In the genomic region with DNA sequence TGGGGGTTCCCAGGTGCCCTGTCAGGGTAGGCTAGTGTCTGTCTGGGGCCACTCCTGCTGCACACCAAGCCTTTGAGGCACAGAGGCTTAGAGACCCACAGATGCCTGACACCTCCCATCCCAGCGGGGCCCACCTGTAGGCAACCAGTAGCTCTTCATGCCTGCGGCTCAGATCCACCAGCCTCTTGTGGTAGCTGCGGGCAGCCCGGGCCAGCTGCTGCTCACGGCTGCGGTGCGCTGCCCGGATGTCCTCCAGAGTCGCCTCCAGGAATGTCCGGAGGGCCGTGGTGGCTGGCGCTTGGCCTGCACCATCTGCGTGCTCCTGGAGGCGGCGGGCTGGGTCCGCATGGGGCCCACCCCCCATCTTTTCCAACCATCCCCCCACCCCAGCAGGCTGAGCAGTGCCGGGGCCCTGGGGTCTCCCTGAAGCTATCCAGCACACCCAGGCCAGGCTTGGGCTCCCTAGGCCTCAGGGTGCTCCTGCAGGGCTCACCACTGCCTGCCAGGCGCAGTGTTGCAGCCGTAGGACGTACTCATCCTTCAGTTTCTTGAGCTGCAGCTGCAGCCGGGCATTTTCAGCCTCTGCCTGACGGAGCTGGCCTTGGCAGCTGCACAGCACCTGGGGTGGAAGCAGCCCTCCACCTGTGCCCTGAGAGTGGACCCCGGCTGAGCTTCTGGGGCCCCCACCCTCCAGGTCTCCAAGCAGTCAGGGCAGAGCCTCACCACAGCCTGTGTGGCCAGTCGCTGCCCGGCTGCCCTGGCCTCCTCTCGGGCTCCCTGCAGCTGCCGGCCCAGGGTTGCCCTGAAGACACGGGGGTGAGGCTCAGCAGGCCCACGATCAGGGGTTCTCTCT, we compare ENCODE assay signal across 2 cellular contexts.
A peak's percentile ranks its signal among the peaks of the same experiment; 100 is the strongest.
TF ChIP-seq lines count a peak whose summit lies in the region.

No MANE protein-coding gene starts in this region.

TF ChIP-seq in HEK293, 187 proteins besides CTCF, POLR2A, EP300 and RAD21 (continued from another document):
- TF ChIP-seq SCRT2 (tag by site-specific recombination; IDR thresholded peaks at IDR 0.05) (peak; percentile 94), FEZF1 (tag by site-specific recombination; IDR thresholded peaks at IDR 0.05) (no peak), ZNF10 (tag by site-specific recombination; IDR thresholded peaks at IDR 0.05) (no peak), ZFP69B (tag by site-specific recombination; IDR thresholded peaks at IDR 0.05) (peak; percentile 95), ZNF776 (tag by site-specific recombination; IDR thresholded peaks at IDR 0.05; ENCODE audit: borderline replicate concordance) (no peak), ZBTB44 (tag by site-specific recombination; IDR thresholded peaks at IDR 0.05) (0 out of 2 replicates have a peak, but pooled peaks have one; percentile 17), GFI1B (tag by site-specific recombination; IDR thresholded peaks at IDR 0.05) (no peak), ZIC2 (tag by site-specific recombination; IDR thresholded peaks at IDR 0.05) (peak; percentile 65), ZNF585B (tag by site-specific recombination; IDR thresholded peaks at IDR 0.05) (no peak), ZNF600 (tag by site-specific recombination; IDR thresholded peaks at IDR 0.05) (0 out of 2 replicates have a peak, but pooled peaks have one; percentile 29), SCRT1 (tag by site-specific recombination; IDR thresholded peaks at IDR 0.05; ENCODE audit: borderline replicate concordance) (peak; percentile 67; the same call in 1 of the 2 replicates), ZNF692 (tag by site-specific recombination; IDR thresholded peaks at IDR 0.05) (peak; percentile 98), ZBTB8A (tag by site-specific recombination; IDR thresholded peaks at IDR 0.05) (peak; percentile 25), ZNF148 (tag by site-specific recombination; IDR thresholded peaks at IDR 0.05; ENCODE audit: borderline replicate concordance) (no peak), KLF10 (tag by site-specific recombination; IDR thresholded peaks at IDR 0.05) (no peak)
- TF ChIP-seq, protein P1, sequence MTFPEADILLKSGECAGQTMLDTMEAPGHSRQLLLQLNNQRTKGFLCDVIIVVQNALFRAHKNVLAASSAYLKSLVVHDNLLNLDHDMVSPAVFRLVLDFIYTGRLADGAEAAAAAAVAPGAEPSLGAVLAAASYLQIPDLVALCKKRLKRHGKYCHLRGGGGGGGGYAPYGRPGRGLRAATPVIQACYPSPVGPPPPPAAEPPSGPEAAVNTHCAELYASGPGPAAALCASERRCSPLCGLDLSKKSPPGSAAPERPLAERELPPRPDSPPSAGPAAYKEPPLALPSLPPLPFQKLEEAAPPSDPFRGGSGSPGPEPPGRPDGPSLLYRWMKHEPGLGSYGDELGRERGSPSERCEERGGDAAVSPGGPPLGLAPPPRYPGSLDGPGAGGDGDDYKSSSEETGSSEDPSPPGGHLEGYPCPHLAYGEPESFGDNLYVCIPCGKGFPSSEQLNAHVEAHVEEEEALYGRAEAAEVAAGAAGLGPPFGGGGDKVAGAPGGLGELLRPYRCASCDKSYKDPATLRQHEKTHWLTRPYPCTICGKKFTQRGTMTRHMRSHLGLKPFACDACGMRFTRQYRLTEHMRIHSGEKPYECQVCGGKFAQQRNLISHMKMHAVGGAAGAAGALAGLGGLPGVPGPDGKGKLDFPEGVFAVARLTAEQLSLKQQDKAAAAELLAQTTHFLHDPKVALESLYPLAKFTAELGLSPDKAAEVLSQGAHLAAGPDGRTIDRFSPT (tag by site-specific recombination; IDR thresholded peaks at IDR 0.05), result peak; percentile 38; the same call in 1 of the 2 replicates

TF ChIP-seq in GM23338, 12 proteins besides CTCF, POLR2A, EP300 and RAD21 (continued from another document):
- TF ChIP-seq EZH2 (IDR thresholded peaks at IDR 0.05; ENCODE audit: low read depth, unreplicated experiment) (no peak), POLR2AphosphoS5 (IDR thresholded peaks at IDR 0.05; ENCODE audit: low read depth) (no peak), ZNF331 (CRISPR knock-in tag; IDR thresholded peaks at IDR 0.05; ENCODE audit: low read depth) (no peak), JUNB (IDR thresholded peaks at IDR 0.05; ENCODE audit: unreplicated experiment) (no peak), NANOG (IDR thresholded peaks at IDR 0.05; ENCODE audit: borderline replicate concordance) (no peak), CREB1 (CRISPR knock-in tag; IDR thresholded peaks at IDR 0.05; ENCODE audit: low read depth) (no peak)
- TF ChIP-seq, protein P2, sequence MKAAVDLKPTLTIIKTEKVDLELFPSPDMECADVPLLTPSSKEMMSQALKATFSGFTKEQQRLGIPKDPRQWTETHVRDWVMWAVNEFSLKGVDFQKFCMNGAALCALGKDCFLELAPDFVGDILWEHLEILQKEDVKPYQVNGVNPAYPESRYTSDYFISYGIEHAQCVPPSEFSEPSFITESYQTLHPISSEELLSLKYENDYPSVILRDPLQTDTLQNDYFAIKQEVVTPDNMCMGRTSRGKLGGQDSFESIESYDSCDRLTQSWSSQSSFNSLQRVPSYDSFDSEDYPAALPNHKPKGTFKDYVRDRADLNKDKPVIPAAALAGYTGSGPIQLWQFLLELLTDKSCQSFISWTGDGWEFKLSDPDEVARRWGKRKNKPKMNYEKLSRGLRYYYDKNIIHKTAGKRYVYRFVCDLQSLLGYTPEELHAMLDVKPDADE (IDR thresholded peaks at IDR 0.05), result no peak
